ENCODE assay signal across 8 cellular contexts in genomic region chrX:153971632-153972367, GRCh38. TPM values are rescaled to one million over a fixed set of nuclear protein-coding genes. Genes with fewer than 3 reads are reported as not detected.
DNase-seq lines count a peak whose midpoint lies in the region; ATAC-seq and TF ChIP-seq lines count a peak whose summit lies in the region.

Gene HCFC1, minus strand, starts transcription at chrX:153971818. Its CDS starts 978 bp downstream, at chrX:153970840.

- H3K27ac ChIP-seq in DND-41 (ENCODE audit: low read length) = peak within 1 kb of the TSS; percentile 100
- peak within 1 kb of the TSS; percentile 100 for H3K27ac ChIP-seq in KOPT-K1 (ENCODE audit: low read depth, low read length, poor library complexity, severe bottlenecking)
- peak within 1 kb of the TSS; percentile 98 for H3K27ac ChIP-seq in neural cell (ENCODE audit: low read length)
- H3K27ac ChIP-seq in stomach = peak within 1 kb of the TSS; percentile 96 to 99 (median 99)

- no peaks in the 10 kb centered on the region for H3K9me3 ChIP-seq in DND-41 (ENCODE audit: insufficient read depth, low read length, severe bottlenecking)
- no peaks in the 10 kb centered on the region for H3K9me3 ChIP-seq in KOPT-K1 (ENCODE audit: insufficient read depth, low read length, poor library complexity, severe bottlenecking)
- no peaks in the 10 kb centered on the region for H3K9me3 ChIP-seq in neural cell (ENCODE audit: low read length)
- no peaks in the 10 kb centered on the region for H3K9me3 ChIP-seq in stomach

- intact Hi-C loops in stomach (cut with DNase I; ENCODE audit: low total_unique reads) = no loop called here

- no peaks in the 10 kb centered on the region for H3K9me2 ChIP-seq in neural cell (ENCODE audit: insufficient read depth, low read length)

- H2AFZ ChIP-seq in DND-41 (ENCODE audit: low read depth, low read length) (peak within 1 kb of the TSS; percentile 74), neural cell (ENCODE audit: low read depth, low read length) (no peak within 1 kb of the TSS)

- no peak for TF ChIP-seq RAD21 in neural cell (conservative IDR thresholded peaks at IDR 0.05)

- H3K79me2 ChIP-seq in DND-41 (ENCODE audit: insufficient read depth, low read length) (peaks cover 72% of the 10 kb centered on the region), neural cell (replicated peaks; ENCODE audit: insufficient read depth, low read length) (peaks cover 18% of the 10 kb centered on the region)

- H3K4me3 ChIP-seq in DND-41 (ENCODE audit: low read depth in 1 of 2, low read length in 2 of 2) = peak within 1 kb of the TSS; percentile 58 to 90
- H3K4me3 ChIP-seq in fibroblast of the aortic adventitia (ENCODE audit: low read depth, low read length) = peak within 1 kb of the TSS; percentile 88
- H3K4me3 ChIP-seq in neural cell (ENCODE audit: low read length) = peak within 1 kb of the TSS; percentile 85
- H3K4me3 ChIP-seq in stomach = peak within 1 kb of the TSS; percentile 77 to 90 (median 84)

- 0 to 22% (median 0%) methylated on average over 3 to 78 of the region's 78 CpGs for WGBS in stomach, 5 donors

- H3K27me3 ChIP-seq in DND-41 (ENCODE audit: insufficient read depth, low read length, poor library complexity) (no peaks in the 10 kb centered on the region), neural cell (ENCODE audit: insufficient read depth, low read depth, low read length) (no peaks in the 10 kb centered on the region), stomach (no peaks in the 10 kb centered on the region)

- peak; percentile 38 for ATAC-seq in DND-41 (ENCODE audit: insufficient read depth, low read depth)
- ATAC-seq in GM21786 (IDR thresholded peaks at IDR 0.05; ENCODE audit: unreplicated experiment) = peak; percentile 38

- TF ChIP-seq EP300 in neural cell (conservative IDR thresholded peaks at IDR 0.05; ENCODE audit: poor library complexity, severe bottlenecking) (peak; percentile 60), stomach (IDR thresholded peaks at IDR 0.05) (no peak)

- H3F3A ChIP-seq in neural cell (ENCODE audit: insufficient read depth, low read length, poor library complexity, severe bottlenecking) = no peaks in the 10 kb centered on the region

- peak in 1 of 4 donors; percentile 49 for TF ChIP-seq POLR2A in stomach (IDR thresholded peaks at IDR 0.05)

- H3K4me1 ChIP-seq in DND-41 (ENCODE audit: insufficient read depth, low read length) (peaks cover 40% of the 10 kb centered on the region), stomach (peaks cover 38 to 57% (median 50%) of the 10 kb centered on the region in 4 donors)

- peaks cover 29% of the 10 kb centered on the region for H3K36me3 ChIP-seq in DND-41 (ENCODE audit: insufficient read depth, low read length)
- peaks cover 21% of the 10 kb centered on the region; the same call in 1 of the 2 replicates for H3K36me3 ChIP-seq in KOPT-K1 (ENCODE audit: insufficient read depth, low read length)
- no peaks in the 10 kb centered on the region for H3K36me3 ChIP-seq in neural cell (ENCODE audit: insufficient read depth, low read length)
- H3K36me3 ChIP-seq in stomach = no peaks in the 10 kb centered on the region

- DNase-seq in DND-41 (peak; percentile 92), RPMI8226 (peak; percentile 92), fibroblast of the aortic adventitia (ENCODE audit: low read depth) (peak; percentile 89), stomach (peak; percentile 93)
- DNase-seq in activated effector memory CD4-positive, alpha-beta T cell treated with Interleukin-2 at 50 U/mL for 16 hours = peak; percentile 85

- H4K20me1 ChIP-seq in DND-41 (ENCODE audit: insufficient read depth, low read length) = peaks cover 30% of the 10 kb centered on the region
- no peaks in the 10 kb centered on the region for H4K20me1 ChIP-seq in neural cell (ENCODE audit: insufficient read depth)

- H3K4me2 ChIP-seq in DND-41 (ENCODE audit: insufficient read depth, low read length) (peak within 1 kb of the TSS; percentile 73), neural cell (ENCODE audit: low read length) (no peak within 1 kb of the TSS)

- TF ChIP-seq CTCF in DND-41 (IDR thresholded peaks at IDR 0.05; ENCODE audit: borderline replicate concordance, extremely low read depth, low read length, poor library complexity, severe bottlenecking) = no peak
- TF ChIP-seq CTCF in fibroblast of the aortic adventitia (IDR thresholded peaks at IDR 0.05; ENCODE audit: insufficient read depth, low read length) = no peak
- TF ChIP-seq CTCF in neural cell (IDR thresholded peaks at IDR 0.05; ENCODE audit: poor library complexity, severe bottlenecking) = no peak
- TF ChIP-seq CTCF in stomach (IDR thresholded peaks at IDR 0.05) = no peak

- H3K9ac ChIP-seq in DND-41 (ENCODE audit: low read depth, low read length) = peak within 1 kb of the TSS; percentile 99
- H3K9ac ChIP-seq in neural cell (ENCODE audit: low read length) = peak within 1 kb of the TSS; percentile 98

TF ChIP-seq in neural cell, 6 proteins besides CTCF, POLR2A, EP300 and RAD21:
- TF ChIP-seq TAF1 (IDR thresholded peaks at IDR 0.05; ENCODE audit: low read depth) = peak; percentile 76
- TF ChIP-seq SMC3 (conservative IDR thresholded peaks at IDR 0.05; ENCODE audit: poor library complexity) = no peak
- no peak for TF ChIP-seq EZH2 (IDR thresholded peaks at IDR 0.05; ENCODE audit: borderline replicate concordance, insufficient read depth, low read length, poor library complexity, severe bottlenecking)
- TF ChIP-seq REST (IDR thresholded peaks at IDR 0.05; ENCODE audit: borderline replicate concordance) = peak; percentile 74
- TF ChIP-seq MXI1 (conservative IDR thresholded peaks at IDR 0.05; ENCODE audit: poor library complexity, severe bottlenecking) = peak; percentile 83
- peak; percentile 80 for TF ChIP-seq POLR2AphosphoS5 (IDR thresholded peaks at IDR 0.05)

RNA-seq across cellular contexts. Expression of gene HCFC1, which starts in this region (rescaled TPM):
- total RNA-seq in fibroblast of the aortic adventitia (ENCODE audit: low replicate concordance) (16.4 and 34.5 TPM in 2 replicates), stomach (10 to 100 TPM; 13.2 to 61.6 (median 35.3) TPM)
- polyA plus RNA-seq in neural cell (7.3 and 10.3 TPM in 2 replicates), stomach (10 to 100 TPM in 2 of 3 donors, 1 to 10 TPM in 1; 9.0 to 13.9 (median 12.6) TPM)
- 25.5 and 29.9 TPM in 2 replicates for polyA minus RNA-seq in neural cell

Comparison
In these comparisons a context has a peak if more than half of its experiments do, and no peak if none do; other contexts are left out.
1. Peak in every context shown above with its lines: DNase-seq, ATAC-seq, H3K4me3 ChIP-seq and H3K27ac ChIP-seq.